In genomic region chr2:25424426-25425028, GRCh38 we compare ENCODE assay signal across 23 cellular contexts.
"Had no signal": no experiment of that assay in that cellular context is flagged by ENCODE, and none has a peak within 500 bp of the region (broad histone marks: within the 10 kb centered on the region; RNA-seq: fewer than 3 reads in every experiment).

No MANE protein-coding gene starts in this region.

- ATAC-seq: activated CD4-positive, CD25-positive, alpha-beta regulatory T cell treated with anti-CD3 and anti-CD28 coated beads, Interleukin-2, amount 50 U/mL, for 24 hours; activated CD8-positive, alpha-beta T cell treated with anti-CD3 and anti-CD28 coated beads, Interleukin-2, amount 10 ng/mL, durations not matched to agents 7 days and 5 days; esophagus mucosa; gastrocnemius medialis; heart left ventricle; left lobe of liver had no signal

- H3K4me3 Mint-ChIP-seq: activated CD4-positive, alpha-beta T cell treated with anti-CD3 and anti-CD28 coated beads, Interleukin-2, amount 10 ng/mL, durations not matched to agents 7 days and 5 days; activated CD8-positive, alpha-beta T cell treated with anti-CD3 and anti-CD28 coated beads, Interleukin-2, amount 10 ng/mL, durations not matched to agents 7 days and 5 days; activated naive CD4-positive, alpha-beta T cell treated with anti-CD3 and anti-CD28 coated beads, Interleukin-2, amount 50 U/mL, for 24 hours; activated T-cell treated with anti-CD3 and anti-CD28 coated beads, Interleukin-2, amount 50 U/mL, for 24 hours; dendritic cell treated with granulocyte-macrophage colony-stimulating factor and Interleukin-4, amounts not matched to agents 40 ng/mL and 50 ng/mL, for 4 days; nephron progenitor cell had no signal

- H3K27ac ChIP-seq: gastrocnemius medialis, heart left ventricle, sigmoid colon, tibial artery had no signal

- H3K4me1 Mint-ChIP-seq: activated naive CD4-positive, alpha-beta T cell treated with anti-CD3 and anti-CD28 coated beads, Interleukin-2, amount 50 U/mL, for 24 hours had no signal

- H3K9me3 ChIP-seq: gastrocnemius medialis, heart left ventricle, sigmoid colon, tibial artery had no signal

- FAIRE-seq: bronchial epithelial cell, kidney had no signal

- H3K4me3 ChIP-seq: gastrocnemius medialis, heart left ventricle, sigmoid colon, tibial artery had no signal

- H3K4me1 ChIP-seq: gastrocnemius medialis, sigmoid colon, tibial artery had no signal

- DNase-seq: activated CD4-positive, alpha-beta T cell treated with anti-CD3 and anti-CD28 coated beads, Interleukin-2, amount 10 ng/mL, durations not matched to agents 7 days and 5 days; activated CD8-positive, alpha-beta T cell treated with anti-CD3 and anti-CD28 coated beads, Interleukin-2, amount 10 ng/mL, durations not matched to agents 7 days and 5 days; activated T-cell treated with anti-CD3 and anti-CD28 coated beads, Interleukin-2, amount 50 U/mL, for 24 hours; effector CD8-positive, alpha-beta T cell; gastrocnemius medialis; heart left ventricle; kidney; midbrain; nephron progenitor cell; occipital lobe; posterior cingulate gyrus; sigmoid colon; stimulated activated CD4-positive, alpha-beta T cell treated with anti-CD3 and anti-CD28 coated beads, Interleukin-4, amount 100 ng/mL, for 24 hours; stimulated activated naive CD4-positive, alpha-beta T cell; substantia nigra; T1000; tibial artery had no signal

- H3K36me3 ChIP-seq: gastrocnemius medialis, sigmoid colon had no signal

- H3K9me3 Mint-ChIP-seq: activated CD4-positive, alpha-beta T cell treated with anti-CD3 and anti-CD28 coated beads, Interleukin-2, amount 10 ng/mL, durations not matched to agents 7 days and 5 days; activated naive CD4-positive, alpha-beta T cell treated with anti-CD3 and anti-CD28 coated beads, Interleukin-2, amount 50 U/mL, for 24 hours; activated T-cell treated with anti-CD3 and anti-CD28 coated beads, Interleukin-2, amount 50 U/mL, for 24 hours; dendritic cell treated with granulocyte-macrophage colony-stimulating factor and Interleukin-4, amounts not matched to agents 40 ng/mL and 50 ng/mL, for 4 days; nephron progenitor cell had no signal

- H3K27ac Mint-ChIP-seq: activated CD4-positive, alpha-beta T cell treated with anti-CD3 and anti-CD28 coated beads, Interleukin-2, amount 10 ng/mL, durations not matched to agents 7 days and 5 days; activated CD8-positive, alpha-beta T cell treated with anti-CD3 and anti-CD28 coated beads, Interleukin-2, amount 10 ng/mL, durations not matched to agents 7 days and 5 days; activated naive CD4-positive, alpha-beta T cell treated with anti-CD3 and anti-CD28 coated beads, Interleukin-2, amount 50 U/mL, for 24 hours; activated T-cell treated with anti-CD3 and anti-CD28 coated beads, Interleukin-2, amount 50 U/mL, for 24 hours; dendritic cell treated with granulocyte-macrophage colony-stimulating factor and Interleukin-4, amounts not matched to agents 40 ng/mL and 50 ng/mL, for 4 days; nephron progenitor cell had no signal

- H3K27me3 ChIP-seq: gastrocnemius medialis, heart left ventricle, sigmoid colon, tibial artery had no signal
